ENCODE assay signal across 10 cellular contexts in genomic region chr13:49560270-49561063, GRCh38. TPM values are rescaled to one million over a fixed set of nuclear protein-coding genes. Genes with fewer than 3 reads are reported as not detected.
DNase-seq lines count a peak whose midpoint lies in the region; ATAC-seq, FAIRE-seq and TF ChIP-seq lines count a peak whose summit lies in the region.
"Had no signal": no experiment of that assay in that cellular context is flagged by ENCODE, and none has a peak within 500 bp of the region (broad histone marks: within the 10 kb centered on the region; RNA-seq: fewer than 3 reads in every experiment).

No MANE protein-coding gene starts in this region.

- no peak overlapping the region for H3K14ac ChIP-seq in H1 (ENCODE audit: insufficient read length)

- H3K18ac ChIP-seq in H1 (ENCODE audit: extremely low read depth, low read length), result no peak overlapping the region

- H3K79me1 ChIP-seq in H1 (ENCODE audit: low read depth, low read length), result no peaks in the 10 kb centered on the region

- peak; percentile 95 for FAIRE-seq in D721Med (lab: Jason Lieb, UNC)
- no peak for FAIRE-seq in H1 (lab: Jason Lieb, UNC)

- H2BK20ac ChIP-seq in H1 (ENCODE audit: low read length), result no peak overlapping the region

- TF ChIP-seq RAD21 in H1 (IDR thresholded peaks at IDR 0.05 in 1 of 2, conservative IDR thresholded peaks at IDR 0.05 in 1 of 2; ENCODE audit: low read depth in 2 of 2, low read length in 2 of 2), result no peak; a peak in 1 of 4 replicates

- H3K4me1 ChIP-seq in H1 (replicated peaks in 1 of 4; ENCODE audit: control insufficient read depth in 3 of 4, insufficient read depth in 4 of 4, low read length in 3 of 4), result no peaks in the 10 kb centered on the region
- peaks cover 5% of the 10 kb centered on the region for H3K4me1 ChIP-seq in mucosa of descending colon (ENCODE audit: low read depth)

- H3K23me2 ChIP-seq in H1 (ENCODE audit: low read depth, low read length), result no peaks in the 10 kb centered on the region

- no peaks in the 10 kb centered on the region for H4K20me1 ChIP-seq in H1 (replicated peaks in 1 of 2; ENCODE audit: control insufficient read depth in 1 of 2, insufficient read depth in 2 of 2, low read length in 2 of 2)

- H2BK15ac ChIP-seq in H1 (ENCODE audit: low read length), result no peak overlapping the region

- H2BK12ac ChIP-seq in H1 (ENCODE audit: low read depth, low read length), result no peak overlapping the region

- no peak overlapping the region for H2BK120ac ChIP-seq in H1 (replicated peaks; ENCODE audit: low read depth, low read length)

- TF ChIP-seq CTCF in D721Med (IDR thresholded peaks at IDR 0.05; ENCODE audit: insufficient read depth, missing control alignments) (no peak), H1 (IDR thresholded peaks at IDR 0.05; ENCODE audit: control extremely low read depth in 1 of 3, insufficient read depth in 1 of 3, low read depth in 1 of 3, low read length in 3 of 3) (peak in 2 of 3 experiments; percentile 8; a peak in 2 of 4 replicates), mucosa of descending colon (IDR thresholded peaks at IDR 0.05) (no peak)

- no peak overlapping the region for H3K56ac ChIP-seq in H1 (replicated peaks; ENCODE audit: insufficient read length, low read depth, low read length)

- no peak overlapping the region for H3K9ac ChIP-seq in H1 (replicated peaks in 1 of 4; ENCODE audit: extremely low read depth in 1 of 4, low read depth in 3 of 4, low read length in 3 of 4)

- no peak overlapping the region for H4K91ac ChIP-seq in H1 (replicated peaks; ENCODE audit: insufficient read length, low read length)

- intact Hi-C loops in mucosa of descending colon (cut with DNase I, micrococcal nuclease), result no loop called here

- peaks cover 59% of the 10 kb centered on the region for H3K36me3 Mint-ChIP-seq in effector memory CD8-positive, alpha-beta T cell (ENCODE audit: insufficient read depth)

- POLR2A ChIA-PET in H1 (lab: Charles Lee; ENCODE audit: partially characterized antibody), result interaction anchor here (0.6 to 1.4 kb wide), 3 partner anchors 25 to 117 kb away, joined by 4 to 6 read pairs (median 4); partner anchors contain the start of genes CAB39L, RCBTB1 and SETDB2

- no peak overlapping the region for H4K8ac ChIP-seq in H1 (ENCODE audit: extremely low read depth, insufficient read depth, low read length)

- H3K23ac ChIP-seq in H1 (ENCODE audit: insufficient read length), result no peak overlapping the region

- peak; percentile 67 for ATAC-seq in mucosa of descending colon
- no peak for ATAC-seq in effector memory CD8-positive, alpha-beta T cell (replicated peaks)
- no peak for ATAC-seq in GM19328 (IDR thresholded peaks at IDR 0.05; ENCODE audit: unreplicated experiment)
- ATAC-seq: stimulated activated naive CD8-positive, alpha-beta T cell treated with anti-CD3 and anti-CD28 coated beads, Interleukin-15, amount 100 ng/mL, for 72 hours had no signal

- H2AFZ ChIP-seq in H1 (ENCODE audit: low read length), result no peak overlapping the region

- no peaks in the 10 kb centered on the region for H3K27me3 ChIP-seq in H1 (replicated peaks in 1 of 4; ENCODE audit: control insufficient read depth in 3 of 4, extremely low read depth in 1 of 4, insufficient read depth in 3 of 4, low read length in 3 of 4)

- no peak for TF ChIP-seq EP300 in H1 (IDR thresholded peaks at IDR 0.05; ENCODE audit: borderline replicate concordance in 1 of 2, low read depth in 2 of 2, low read length in 2 of 2)

- H3K27ac ChIP-seq in H1 (ENCODE audit: low read depth, low read length), result no peak overlapping the region

- 85% methylated on average over 10 of the region's 10 CpGs; no CpG with 5 or more reads in 1 of the 2 experiments for WGBS in H1 (ENCODE audit: extremely low coverage in 1 of 2, insufficient coverage in 1 of 2, insufficient read length in 1 of 2, insufficient replicate concordance in 2 of 2, low coverage in 1 of 2, low lambda C conversion rate in 2 of 2, missing lambda C conversion rate in 1 of 2), 2 experiments

- H3K9me3 Mint-ChIP-seq in effector memory CD8-positive, alpha-beta T cell, result no peaks in the 10 kb centered on the region
- H3K9me3 Mint-ChIP-seq: stimulated activated naive CD8-positive, alpha-beta T cell treated with anti-CD3 and anti-CD28 coated beads, Interleukin-15, amount 100 ng/mL, for 72 hours had no signal

- peak; percentile 42 for DNase-seq in D721Med (ENCODE audit: insufficient read length, low spot score)
- peak; percentile 54 for DNase-seq in HT-29 (ENCODE audit: low spot score)
- DNase-seq in H1 (ENCODE audit: low read depth in 1 of 2, low spot score in 2 of 2), result no peak
- DNase-seq in mucosa of descending colon, result peak in 1 of 3 donors; percentile 39
- DNase-seq in DMS114 treated with DMSO at 0.1 percent for 48 hours (lab: John Stamatoyannopoulos, UW; ENCODE audit: unreplicated experiment), result no peak
- DNase-seq in effector memory CD8-positive, alpha-beta T cell, result no peak
- DNase-seq in Ammon's horn (ENCODE audit: low spot score), result no peak
- DNase-seq: aorta; stimulated activated naive CD8-positive, alpha-beta T cell treated with anti-CD3 and anti-CD28 coated beads, Interleukin-15, amount 100 ng/mL, for 72 hours had no signal

- H3K4me1 Mint-ChIP-seq in effector memory CD8-positive, alpha-beta T cell (ENCODE audit: low read depth in 2 of 2), result no peaks in the 10 kb centered on the region

- peak overlapping the region in 1 of 2 donors; percentile 13 for H3K27ac Mint-ChIP-seq in effector memory CD8-positive, alpha-beta T cell

- no peaks in the 10 kb centered on the region for H3K27me3 Mint-ChIP-seq in effector memory CD8-positive, alpha-beta T cell
- H3K27me3 Mint-ChIP-seq: stimulated activated naive CD8-positive, alpha-beta T cell treated with anti-CD3 and anti-CD28 coated beads, Interleukin-15, amount 100 ng/mL, for 72 hours had no signal

- no peak overlapping the region for H2BK5ac ChIP-seq in H1 (ENCODE audit: low read depth, low read length)

- H3K79me2 ChIP-seq in H1 (ENCODE audit: control insufficient read depth in 1 of 2, insufficient read depth in 2 of 2, low read length in 2 of 2), result no peaks in the 10 kb centered on the region

- H4K5ac ChIP-seq in H1 (ENCODE audit: insufficient read length, low read depth, low read length), result no peak overlapping the region

- CTCF ChIA-PET in H1 (lab: Charles Lee; ENCODE audit: partially characterized antibody), result interaction anchor here (0.6 to 2.0 kb wide), 21 partner anchors 10 to 1332 kb away, joined by 3 to 7 read pairs (median 3); no protein-coding TSS in a partner anchor

- H3K9me3 ChIP-seq in H1 (ENCODE audit: insufficient read depth in 2 of 2, low read depth in 1 of 2, low read length in 1 of 2), result peaks cover 0 to 6% of the 10 kb centered on the region in 2 experiments; a peak in 1 of 4 replicates
- H3K9me3 ChIP-seq in mucosa of descending colon, result no peaks in the 10 kb centered on the region

- H3K4ac ChIP-seq in H1 (replicated peaks; ENCODE audit: insufficient read length, low read depth, low read length), result no peak overlapping the region

- no peak for TF ChIP-seq POLR2A in H1 (IDR thresholded peaks at IDR 0.05; ENCODE audit: control extremely low read depth in 1 of 2, low read depth in 2 of 2, low read length in 2 of 2)

- H3K36me3 ChIP-seq in H1 (ENCODE audit: control insufficient read depth in 2 of 4, insufficient read depth in 4 of 4, low read length in 3 of 4), result peaks cover 0 to 34% (median 13%) of the 10 kb centered on the region in 4 experiments; a peak in 7 of 8 replicates
- no peaks in the 10 kb centered on the region for H3K36me3 ChIP-seq in mucosa of descending colon (ENCODE audit: low read depth)

- H3K4me3 ChIP-seq in H1 (ENCODE audit: extremely low read depth in 1 of 4, insufficient read depth in 2 of 4, low read depth in 3 of 4, low read length in 4 of 4) (no peak overlapping the region), mucosa of descending colon (no peak overlapping the region)

- no peak overlapping the region for H3K4me2 ChIP-seq in H1 (ENCODE audit: insufficient read depth in 1 of 2, low read depth in 2 of 2, low read length in 2 of 2)

- H3K4me3 Mint-ChIP-seq in effector memory CD8-positive, alpha-beta T cell, result no peak overlapping the region
- H3K4me3 Mint-ChIP-seq: stimulated activated naive CD8-positive, alpha-beta T cell treated with anti-CD3 and anti-CD28 coated beads, Interleukin-15, amount 100 ng/mL, for 72 hours had no signal

- no peak overlapping the region for H2AK5ac ChIP-seq in H1 (ENCODE audit: low read depth, low read length)

TF ChIP-seq in H1, 55 proteins besides CTCF, POLR2A, EP300 and RAD21 (continues in another document):
- TF ChIP-seq, protein P1, sequence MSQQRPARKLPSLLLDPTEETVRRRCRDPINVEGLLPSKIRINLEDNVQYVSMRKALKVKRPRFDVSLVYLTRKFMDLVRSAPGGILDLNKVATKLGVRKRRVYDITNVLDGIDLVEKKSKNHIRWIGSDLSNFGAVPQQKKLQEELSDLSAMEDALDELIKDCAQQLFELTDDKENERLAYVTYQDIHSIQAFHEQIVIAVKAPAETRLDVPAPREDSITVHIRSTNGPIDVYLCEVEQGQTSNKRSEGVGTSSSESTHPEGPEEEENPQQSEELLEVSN (IDR thresholded peaks at IDR 0.05), result no peak
- TF ChIP-seq SIX5 (IDR thresholded peaks at IDR 0.05; ENCODE audit: low read depth, low read length) (no peak), NANOG (IDR thresholded peaks at IDR 0.05; ENCODE audit: insufficient read depth, low read depth, low read length, poor library complexity, severe bottlenecking) (no peak), CREB1 (IDR thresholded peaks at IDR 0.05) (no peak), YY1 (IDR thresholded peaks at IDR 0.05; ENCODE audit: low read depth, low read length) (no peak), SP4 (IDR thresholded peaks at IDR 0.05; ENCODE audit: low read length) (no peak), HDAC6 (IDR thresholded peaks at IDR 0.05; ENCODE audit: low read depth, low read length) (no peak), MAX (IDR thresholded peaks at IDR 0.05) (no peak), HDAC2 (IDR thresholded peaks at IDR 0.05; ENCODE audit: borderline replicate concordance in 1 of 2, low read depth in 2 of 2, low read length in 2 of 2) (no peak)

RNA-seq across cellular contexts. Expression of gene RCBTB1, which starts 24.9 kb away (rescaled TPM):
- 8.3 and 10.4 TPM in 2 replicates for total RNA-seq in HT-29 (2014; rRNA removed; shearing (Covaris generic))
- total RNA-seq in H1 (2021; fragmentation: NEBNext Ultra II Directional; extraction: Animal tissue kit (Norgen Biotek cat#: 25700)), result 29.6 and 29.8 TPM in 2 replicates
- polyA plus RNA-seq in H1 (2011; rRNA removed), result 11.8 and 13.7 TPM in 2 replicates
- polyA plus RNA-seq in H1 (2011; cell fraction: cytosol; rRNA removed), result 20.2 TPM
- 13.4 TPM for polyA plus RNA-seq in H1 (2011; cell fraction: nucleus; rRNA removed)
- polyA plus RNA-seq in H1 (2012, experiment 1 of 2), result 19.3 to 26.7 TPM (median 23.0 TPM) in 4 replicates
- 2.1 TPM for polyA plus RNA-seq in H1 (2012, experiment 2 of 2)
- polyA plus RNA-seq in H1 (2013, experiment 1 of 2), result 12.1 TPM
- polyA plus RNA-seq in H1 (2013, experiment 2 of 2), result 10.7 TPM
- polyA minus RNA-seq in H1 (2011; rRNA and poly(A)+ RNA removed), result 22.3 and 25.0 TPM in 2 replicates
- polyA minus RNA-seq in H1 (2011; cell fraction: cytosol; rRNA and poly(A)+ RNA removed), result 18.3 TPM
- 22.6 TPM for polyA minus RNA-seq in H1 (2011; cell fraction: nucleus; rRNA and poly(A)+ RNA removed)
- 10 to 100 TPM in 1 of 3 donors, 1 to 10 TPM in 2; 5.3 to 11.7 (median 6.7) TPM for total RNA-seq in mucosa of descending colon

Comparison
In these comparisons a context has a peak if more than half of its experiments do, and no peak if none do; other contexts are left out.
1. DNase-seq: peak in D721Med (single experiment) and HT-29 (single experiment); none in H1 (0 of 2), DMS114 treated with DMSO at 0.1 percent for 48 hours (single experiment), effector memory CD8-positive, alpha-beta T cell (0 of 3) and Ammon's horn (single experiment).
2. CTCF ChIP-seq: peak in H1 (2 of 3); none in D721Med (single experiment) and mucosa of descending colon (single experiment).